ENCODE assay signal across 19 cellular contexts in the genomic region with DNA sequence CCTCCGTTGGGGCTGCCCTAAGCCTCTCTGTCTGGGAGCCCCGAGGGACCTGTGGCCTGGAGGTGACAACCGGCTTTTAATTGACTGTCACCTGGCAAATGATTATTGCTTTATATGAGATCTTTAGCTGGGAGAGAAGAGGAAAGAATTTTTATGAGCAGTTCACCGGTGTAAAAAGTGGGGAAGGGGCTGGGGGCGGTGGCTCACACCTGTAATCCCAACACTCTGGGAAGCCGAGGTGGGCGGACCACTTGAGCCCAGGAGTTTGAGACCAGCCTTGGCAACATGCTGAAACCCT. TPM values are rescaled to one million over a fixed set of nuclear protein-coding genes. Genes with fewer than 3 reads are reported as not detected.
A peak's percentile ranks its signal among the peaks of the same experiment; 100 is the strongest.
DNase-seq lines count a peak whose midpoint lies in the region; ATAC-seq, FAIRE-seq and TF ChIP-seq lines count a peak whose summit lies in the region.
"Had no signal": no experiment of that assay in that cellular context is flagged by ENCODE, and none has a peak within 500 bp of the region (broad histone marks: within the 10 kb centered on the region; RNA-seq: fewer than 3 reads in every experiment).

No MANE protein-coding gene starts in this region.

- no peak overlapping the region for H2AK5ac ChIP-seq in mesenchymal stem cell (ENCODE audit: low read length, severe bottlenecking)

- POLR2A ChIA-PET in GM12878 (lab: Charles Lee): interaction anchor here (0.9 to 1.7 kb wide), 10 partner anchors 10 to 183 kb away, joined by 3 to 14 read pairs (median 4); partner anchors contain the start of gene ZFAND2A

- BruUV-seq in GM12878 (replicated peaks; lab: Mats Ljungman, UMichigan): no TSS peak

- H3K27ac ChIP-seq in DOHH2 (ENCODE audit: low read depth, low read length) (peak overlapping the region; percentile 36), GM12878 (ENCODE audit: control insufficient read depth, insufficient read depth) (no peak overlapping the region), mesenchymal stem cell (ENCODE audit: low read length, poor library complexity, severe bottlenecking) (peak overlapping the region; percentile 96), stomach (peak overlapping the region; percentile 21 to 99 (median 83))
- H3K27ac ChIP-seq: brain microvascular endothelial cell, SJSA1 had no signal

- FAIRE-seq in GM12878 (lab: Jason Lieb, UNC) (no peak), H54 (lab: Jason Lieb, UNC) (no peak)

- SMC1A ChIA-PET in GM12878 (lab: Charles Lee; ENCODE audit: uncharacterized antibody, unreplicated experiment): interaction anchor here (0.6 to 2.4 kb wide), 15 partner anchors 10 to 205 kb away, joined by 3 to 21 read pairs (median 4); no protein-coding TSS in a partner anchor

- H2BK15ac ChIP-seq in mesenchymal stem cell (ENCODE audit: low read depth, poor library complexity, severe bottlenecking): no peak overlapping the region

- H3K79me2 ChIP-seq in DOHH2 (ENCODE audit: control insufficient read depth, low read length) (peaks cover 24% of the 10 kb centered on the region), GM12878 (ENCODE audit: control insufficient read depth, insufficient read depth, low read length) (peaks cover 22% of the 10 kb centered on the region)

- H3K9me3 ChIP-seq in DOHH2 (ENCODE audit: control insufficient read depth, insufficient read depth, low read length) (no peaks in the 10 kb centered on the region), GM12878 (replicated peaks; ENCODE audit: control insufficient read depth, insufficient read depth, low read length) (no peaks in the 10 kb centered on the region; the same call in 2 of the 3 replicates), mesenchymal stem cell (ENCODE audit: control insufficient read depth, low read length) (no peaks in the 10 kb centered on the region), stomach (no peaks in the 10 kb centered on the region)
- H3K9me3 ChIP-seq: SJSA1 had no signal

- intact Hi-C loops in GM12878 (cut with micrococcal nuclease; ENCODE audit: unreplicated experiment) (no loop called here), stomach (cut with DNase I; ENCODE audit: low total_unique reads) (no loop called here)

- CTCF ChIA-PET in GM12878 (lab: Yijun Ruan, JAX): interaction anchor here (0.7 to 7.3 kb wide), 11 partner anchors 10 to 205 kb away, joined by 3 to 78 read pairs (median 6); no protein-coding TSS in a partner anchor

- H4K20me1 ChIP-seq in DOHH2 (ENCODE audit: control insufficient read depth, insufficient read depth, low read depth, low read length) (0 out of 2 replicates have a peak, but pooled peaks cover 4% of the 10 kb centered on the region), GM12878 (ENCODE audit: control insufficient read depth, insufficient read depth) (no peaks in the 10 kb centered on the region)

- peak in 1 of 2 experiments; percentile 66; a peak in 1 of 4 replicates for TF ChIP-seq EP300 in GM12878 (IDR thresholded peaks at IDR 0.05; ENCODE audit: borderline replicate concordance in 1 of 2, control insufficient read depth in 1 of 2, low read depth in 2 of 2, low read length in 2 of 2)
- no peak for TF ChIP-seq EP300 in stomach (IDR thresholded peaks at IDR 0.05)

- H3K27me3 ChIP-seq in DOHH2 (ENCODE audit: control insufficient read depth, low read length) (no peaks in the 10 kb centered on the region), GM12878 (replicated peaks in 1 of 2; ENCODE audit: control insufficient read depth in 2 of 2, insufficient read depth in 2 of 2, low read length in 1 of 2) (no peaks in the 10 kb centered on the region), mesenchymal stem cell (ENCODE audit: control insufficient read depth in 1 of 2, insufficient read depth in 1 of 2, low read length in 2 of 2) (peaks cover 0 to 14% of the 10 kb centered on the region in 2 experiments), stomach (peaks cover under 1 to 13% (median 6%) of the 10 kb centered on the region in 3 donors)
- H3K27me3 ChIP-seq: brain microvascular endothelial cell, SJSA1 had no signal

- 24% methylated on average over 7 of the region's 7 CpGs for WGBS in GM12878 (ENCODE audit: insufficient coverage, insufficient replicate concordance, low lambda C conversion rate, missing lambda C conversion rate)
- 73% methylated on average over 7 of the region's 7 CpGs for WGBS in mesenchymal stem cell
- WGBS in stomach, 5 donors: 23 to 73% (median 47%) methylated on average over 7 of the region's 7 CpGs

- H3K4me3 ChIP-seq in DOHH2 (ENCODE audit: low read length) (peak overlapping the region; percentile 26), GM12878 (no peak overlapping the region), mesenchymal stem cell (ENCODE audit: insufficient read depth in 1 of 2, low read depth in 1 of 2, low read length in 2 of 2) (no peak overlapping the region), stomach (no peak overlapping the region)
- H3K4me3 ChIP-seq: SJSA1 had no signal

- no peak overlapping the region for H2BK5ac ChIP-seq in mesenchymal stem cell (ENCODE audit: low read depth, low read length, poor library complexity, severe bottlenecking)

- TF ChIP-seq POLR2A in GM12878 (IDR thresholded peaks at IDR 0.05; ENCODE audit: low read depth, low read length) (no peak), stomach (IDR thresholded peaks at IDR 0.05) (no peak), H54 (IDR thresholded peaks at IDR 0.05; ENCODE audit: low read depth, low read length) (no peak)

- no peak overlapping the region for H3K4ac ChIP-seq in mesenchymal stem cell (ENCODE audit: low read depth in 1 of 2, low read length in 2 of 2)

- H3K36me3 ChIP-seq in DOHH2 (ENCODE audit: control insufficient read depth, low read length) (peaks cover 14% of the 10 kb centered on the region), GM12878 (ENCODE audit: control insufficient read depth in 2 of 2, insufficient read depth in 2 of 2, low read length in 1 of 2) (peaks cover 0 to 8% of the 10 kb centered on the region in 2 experiments; a peak in 2 of 4 replicates), mesenchymal stem cell (ENCODE audit: control insufficient read depth in 1 of 2, insufficient read depth in 2 of 2, low read depth in 1 of 2, low read length in 2 of 2) (peaks cover 4 to 5% of the 10 kb centered on the region in 2 experiments), stomach (peaks cover 0 to 6% (median 5%) of the 10 kb centered on the region in 4 donors)

- RAD21 ChIA-PET in GM12878 (lab: Charles Lee; ENCODE audit: unreplicated experiment): interaction anchor here (1.0 to 3.4 kb wide), 10 partner anchors 10 to 108 kb away, joined by 3 to 30 read pairs (median 10); no protein-coding TSS in a partner anchor

- H3K23ac ChIP-seq in mesenchymal stem cell (ENCODE audit: low read length in 2 of 2): no peak overlapping the region

- peak overlapping the region; percentile 53 for H3K4me2 ChIP-seq in DOHH2 (ENCODE audit: low read length)
- no peak overlapping the region for H3K4me2 ChIP-seq in GM12878 (ENCODE audit: control insufficient read depth, insufficient read depth)
- H3K4me2 ChIP-seq in mesenchymal stem cell (ENCODE audit: low read length, poor library complexity, severe bottlenecking): peak overlapping the region; percentile 55

- no peak for TF ChIP-seq CTCF in DOHH2 (IDR thresholded peaks at IDR 0.05; ENCODE audit: low read depth, low read length, poor library complexity, severe bottlenecking)
- no peak for TF ChIP-seq CTCF in GM12878 (IDR thresholded peaks at IDR 0.05 in 2 of 3, conservative IDR thresholded peaks at IDR 0.05 in 1 of 3; ENCODE audit: control insufficient read depth in 2 of 3, extremely low read depth in 1 of 3, insufficient read depth in 1 of 3, low read depth in 3 of 3, low read length in 3 of 3)
- TF ChIP-seq CTCF in stomach (IDR thresholded peaks at IDR 0.05): no peak

- peaks cover 7% of the 10 kb centered on the region for H3K79me1 ChIP-seq in mesenchymal stem cell (replicated peaks; ENCODE audit: low read length, poor library complexity, severe bottlenecking)

- DNase-seq in GM12878 (ENCODE audit: low read depth, low spot score) (no peak), mesenchymal stem cell (no peak), stomach (no peak), AG08396 (ENCODE audit: low spot score) (no peak), H54 (ENCODE audit: insufficient read length, low spot score) (no peak), NCI-H345 treated with DMSO at 0.1 percent for 48 hours (lab: John Stamatoyannopoulos, UW; ENCODE audit: unreplicated experiment) (no peak), NCI-H2227 treated with DMSO at 0.1 percent for 48 hours (lab: John Stamatoyannopoulos, UW) (no peak)
- DNase-seq: activated CD4-positive, alpha-beta memory T cell treated with anti-CD3 and anti-CD28 coated beads, Interleukin-2, amount 10 ng/mL, durations not matched to agents 7 days and 5 days; brain microvascular endothelial cell; COR-L47; foreskin fibroblast; NCI-H1436 treated with DMSO at 0.1 percent for 48 hours; T-helper 2 cell; trophoblast cell had no signal

- H4K91ac ChIP-seq in mesenchymal stem cell (ENCODE audit: low read length): no peak overlapping the region

- no peak overlapping the region for H2AFZ ChIP-seq in GM12878 (ENCODE audit: control insufficient read depth, low read depth, low read length)
- H2AFZ ChIP-seq in mesenchymal stem cell (ENCODE audit: low read depth, low read length): no peak overlapping the region

- no peak overlapping the region for H3K9ac ChIP-seq in GM12878 (ENCODE audit: control insufficient read depth, insufficient read depth, low read length)
- H3K9ac ChIP-seq in mesenchymal stem cell (ENCODE audit: low read length): no peak overlapping the region

- H2BK12ac ChIP-seq in mesenchymal stem cell (ENCODE audit: low read length in 2 of 2): no peak overlapping the region

- H3K14ac ChIP-seq in mesenchymal stem cell (ENCODE audit: low read length in 2 of 2): no peak overlapping the region

- no peak overlapping the region for H2BK120ac ChIP-seq in mesenchymal stem cell (ENCODE audit: low read depth, low read length)

- peaks cover 11% of the 10 kb centered on the region for H3F3A ChIP-seq in DOHH2 (ENCODE audit: control insufficient read depth, insufficient read depth)

- in situ Hi-C loops in GM12878 (cut with MboI): no loop called here

- no peak overlapping the region for H3K18ac ChIP-seq in mesenchymal stem cell (ENCODE audit: low read depth in 1 of 2, low read length in 2 of 2)

- H3K4me1 ChIP-seq in DOHH2 (ENCODE audit: control insufficient read depth, low read length) (peaks cover 85% of the 10 kb centered on the region), GM12878 (ENCODE audit: control insufficient read depth, insufficient read depth, low read length) (no peaks in the 10 kb centered on the region), mesenchymal stem cell (ENCODE audit: control insufficient read depth, insufficient read depth, low read depth, low read length) (peaks cover 42% of the 10 kb centered on the region), stomach (peaks cover 28 to 58% (median 48%) of the 10 kb centered on the region in 4 donors)

- ATAC-seq in GM12878: no peak
- ATAC-seq: activated naive CD4-positive, alpha-beta T cell treated with anti-CD3 and anti-CD28 coated beads, Interleukin-2, amount 50 U/mL, for 72 hours; right cardiac atrium; stimulated activated effector memory CD8-positive, alpha-beta T cell treated with anti-CD3 and anti-CD28 coated beads, Interleukin-12 subunit alpha, Interleukin-12 subunit beta, amount 100 ng/mL, for 72 hours had no signal

- H4K8ac ChIP-seq in mesenchymal stem cell (ENCODE audit: low read length): no peak overlapping the region

- TF ChIP-seq RAD21 in GM12878 (IDR thresholded peaks at IDR 0.05; ENCODE audit: insufficient read depth, low read depth, low read length): no peak

- no peaks in the 10 kb centered on the region for H3K9me2 ChIP-seq in DOHH2 (replicated peaks; ENCODE audit: control insufficient read depth, low read length)

RNA-seq across cellular contexts. Expression of gene COX19, which starts 2.6 kb away (rescaled TPM):
- 117 and 121 TPM in 2 replicates for total RNA-seq in GM12878 (2013; cell fraction: nucleolus; rRNA removed)
- total RNA-seq in GM12878 (2014; rRNA removed) (10.2 and 12.5 TPM in 2 replicates), GM12878 (2014; rRNA removed; fragmentation: Illumina TruSeq; extraction: Trizol) (9.5 and 11.4 TPM in 2 replicates), GM12878 (2021) (8.6 and 9.0 TPM in 2 replicates), stomach (10 to 100 TPM in 3 of 5 donors, 1 to 10 TPM in 2; 2.3 to 26.6 (median 14.2) TPM)
- polyA plus RNA-seq in GM12878 (2011; ENCODE audit: low read depth): 4.5 TPM
- polyA plus RNA-seq in GM12878 (2011; rRNA removed) (15.9 and 17.0 TPM in 2 replicates), GM12878 (2014; fragmentation: Illumina TruSeq; extraction: Trizol) (7.0 and 12.4 TPM in 2 replicates), GM12878 (2014; fragmentation: Nextera tagmentation; extraction: Ambion mirVana) (1 to 10 TPM; 3.7 to 6.6 TPM), GM12878 (2014; rRNA removed) (8.9 and 10.2 TPM in 2 replicates), GM12878 (2016; fragmentation: Nextera tagmentation; extraction: Ambion mirVana) (10 to 100 TPM; 15.0 to 17.9 TPM), stomach (1 to 10 TPM; 3.9 to 6.5 (median 5.5) TPM)
- polyA plus RNA-seq in GM12878 (2011; cell fraction: cytosol; rRNA removed): 10.8 and 11.2 TPM in 2 replicates
- 22.4 and 24.8 TPM in 2 replicates for polyA plus RNA-seq in GM12878 (2011; cell fraction: nucleus; rRNA removed)
- polyA plus RNA-seq in GM12878 (2012): 6.9 and 7.6 TPM in 2 replicates
- 11.1 and 20.0 TPM in 2 replicates for polyA minus RNA-seq in GM12878 (2011; rRNA and poly(A)+ RNA removed)
- polyA minus RNA-seq in GM12878 (2011; cell fraction: cytosol; rRNA and poly(A)+ RNA removed): 2.1 and 2.7 TPM in 2 replicates
- 11.1 and 16.1 TPM in 2 replicates for polyA minus RNA-seq in GM12878 (2011; cell fraction: nucleus; rRNA and poly(A)+ RNA removed)
- 6.3 TPM for polyA plus RNA-seq in mesenchymal stem cell (2013, experiment 1 of 2)
- polyA plus RNA-seq in mesenchymal stem cell (2013, experiment 2 of 2): 5.9 TPM

RNA-seq across cellular contexts. Expression of gene CYP2W1, which starts 5.0 kb away (rescaled TPM):
- not detected in 2 replicates for total RNA-seq in GM12878 (2013; cell fraction: nucleolus; rRNA removed)
- not detected in 2 replicates for total RNA-seq in GM12878 (2014; rRNA removed)
- not detected in 2 replicates for total RNA-seq in GM12878 (2014; rRNA removed; fragmentation: Illumina TruSeq; extraction: Trizol)
- total RNA-seq in GM12878 (2021): not detected in 2 replicates
- polyA plus RNA-seq in GM12878 (2011; ENCODE audit: low read depth): not detected
- polyA plus RNA-seq in GM12878 (2011; rRNA removed): not detected in 2 replicates
- not detected in 2 replicates for polyA plus RNA-seq in GM12878 (2011; cell fraction: cytosol; rRNA removed)
- polyA plus RNA-seq in GM12878 (2011; cell fraction: nucleus; rRNA removed): 0.04 and 0.07 TPM in 2 replicates
- polyA plus RNA-seq in GM12878 (2012): not detected in 2 replicates
- polyA plus RNA-seq in GM12878 (2014; fragmentation: Illumina TruSeq; extraction: Trizol): not detected in 2 replicates
- polyA plus RNA-seq in GM12878 (2014; fragmentation: Nextera tagmentation; extraction: Ambion mirVana): not detected
- polyA plus RNA-seq in GM12878 (2014; rRNA removed): not detected in 2 replicates
- not detected for polyA plus RNA-seq in GM12878 (2016; fragmentation: Nextera tagmentation; extraction: Ambion mirVana)
- not detected in 2 replicates for polyA minus RNA-seq in GM12878 (2011; rRNA and poly(A)+ RNA removed)
- polyA minus RNA-seq in GM12878 (2011; cell fraction: cytosol; rRNA and poly(A)+ RNA removed): not detected in 2 replicates
- not detected in 2 replicates for polyA minus RNA-seq in GM12878 (2011; cell fraction: nucleus; rRNA and poly(A)+ RNA removed)
- not detected for polyA plus RNA-seq in mesenchymal stem cell (2013, experiment 1 of 2)
- not detected for polyA plus RNA-seq in mesenchymal stem cell (2013, experiment 2 of 2)
- 1 to 10 TPM in 1 of 5 donors, not detected in 4; 7.0 TPM for total RNA-seq in stomach
- polyA plus RNA-seq in stomach: under 1 TPM in 2 of 3 donors, not detected in 1; 0.31 to 0.65 TPM
- total RNA-seq: activated CD4-positive, alpha-beta memory T cell treated with anti-CD3 and anti-CD28 coated beads, Interleukin-2, amount 10 ng/mL, durations not matched to agents 7 days and 5 days; activated naive CD4-positive, alpha-beta T cell treated with anti-CD3 and anti-CD28 coated beads, Interleukin-2, amount 50 U/mL, for 72 hours; right cardiac atrium; SJSA1 had no signal
- polyA plus RNA-seq: right cardiac atrium had no signal

RNA-seq across cellular contexts. Expression of gene ADAP1, which starts 23.5 kb away (rescaled TPM):
- total RNA-seq in GM12878 (2013; cell fraction: nucleolus; rRNA removed): 23.8 and 32.2 TPM in 2 replicates
- total RNA-seq in GM12878 (2014; rRNA removed): 34.0 and 44.2 TPM in 2 replicates
- 15.8 and 17.9 TPM in 2 replicates for total RNA-seq in GM12878 (2014; rRNA removed; fragmentation: Illumina TruSeq; extraction: Trizol)
- 38.7 and 42.3 TPM in 2 replicates for total RNA-seq in GM12878 (2021)
- 3.9 TPM for polyA plus RNA-seq in GM12878 (2011; ENCODE audit: low read depth)
- polyA plus RNA-seq in GM12878 (2011; rRNA removed): 16.6 and 22.5 TPM in 2 replicates
- 30.5 and 44.3 TPM in 2 replicates for polyA plus RNA-seq in GM12878 (2011; cell fraction: cytosol; rRNA removed)
- polyA plus RNA-seq in GM12878 (2011; cell fraction: nucleus; rRNA removed): 55.5 and 64.6 TPM in 2 replicates
- 17.1 and 19.8 TPM in 2 replicates for polyA plus RNA-seq in GM12878 (2012)
- polyA plus RNA-seq in GM12878 (2014; fragmentation: Illumina TruSeq; extraction: Trizol): 8.0 and 22.0 TPM in 2 replicates
- under 1 TPM in 1 of 2 experiments, not detected in 1; 0.22 TPM for polyA plus RNA-seq in GM12878 (2014; fragmentation: Nextera tagmentation; extraction: Ambion mirVana)
- 28.9 and 35.5 TPM in 2 replicates for polyA plus RNA-seq in GM12878 (2014; rRNA removed)
- polyA plus RNA-seq in GM12878 (2016; fragmentation: Nextera tagmentation; extraction: Ambion mirVana): 10 to 100 TPM in 1 of 2 experiments, 1 to 10 TPM in 1; 6.7 to 12.7 TPM
- polyA minus RNA-seq in GM12878 (2011; rRNA and poly(A)+ RNA removed): 15.7 and 37.9 TPM in 2 replicates
- polyA minus RNA-seq in GM12878 (2011; cell fraction: cytosol; rRNA and poly(A)+ RNA removed): 22.1 and 25.5 TPM in 2 replicates
- polyA minus RNA-seq in GM12878 (2011; cell fraction: nucleus; rRNA and poly(A)+ RNA removed): 14.0 and 35.4 TPM in 2 replicates
- polyA plus RNA-seq in mesenchymal stem cell (2013, experiment 1 of 2): 0.97 TPM
- polyA plus RNA-seq in mesenchymal stem cell (2013, experiment 2 of 2): 0.84 TPM
- total RNA-seq in stomach: 100 to 1,000 TPM in 1 of 5 donors, 10 to 100 TPM in 2, 1 to 10 TPM in 2; 2.2 to 169 (median 18.5) TPM
- polyA plus RNA-seq in stomach: 10 to 100 TPM; 16.0 to 30.5 (median 29.4) TPM
